9 cellular contexts compared by ENCODE assay signal in the genomic region with DNA sequence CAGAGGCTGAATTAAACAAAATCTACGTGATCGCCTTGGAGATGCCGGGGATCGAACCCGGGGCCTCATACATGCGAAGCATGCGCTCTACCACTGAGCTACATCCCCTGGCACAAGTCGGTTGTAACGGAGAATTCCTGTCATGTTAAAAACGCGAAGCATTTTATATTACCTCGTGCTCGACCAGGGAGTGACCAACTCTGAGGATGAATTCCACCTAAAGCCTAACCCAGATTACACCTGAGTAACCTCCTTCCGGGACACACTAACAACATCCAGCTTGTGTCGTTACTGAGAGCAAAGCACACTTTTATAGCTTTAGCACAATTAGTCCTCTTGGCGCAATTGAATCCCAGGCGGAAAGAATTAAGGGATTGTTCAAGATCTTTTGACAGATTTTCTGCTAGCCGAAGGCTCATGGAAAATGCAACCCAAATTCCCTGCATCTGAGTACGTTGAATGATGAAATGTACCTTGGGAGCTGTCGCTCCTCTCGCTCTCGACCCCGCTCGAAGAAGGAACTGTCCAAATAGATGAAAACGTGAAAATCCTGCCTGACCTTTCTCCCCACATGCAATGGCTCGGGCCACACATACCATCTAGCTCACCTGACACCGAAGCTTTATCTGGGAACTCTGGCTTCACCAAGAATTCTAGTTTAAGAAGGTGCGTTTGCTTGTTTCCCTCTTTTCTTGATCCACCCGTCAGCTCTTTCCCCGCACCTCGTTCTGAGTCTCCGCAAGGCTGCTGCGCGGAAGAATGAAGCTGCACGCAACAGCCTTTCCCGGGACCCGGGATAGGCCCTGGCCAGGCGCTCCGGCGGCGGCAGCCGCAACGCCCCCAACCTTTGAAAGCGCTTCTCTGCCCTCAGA.
DNase-seq lines count a peak whose midpoint lies in the region; ATAC-seq and TF ChIP-seq lines count a peak whose summit lies in the region.
"Had no signal": no experiment of that assay in that cellular context is flagged by ENCODE, and none has a peak within 500 bp of the region (broad histone marks: within the 10 kb centered on the region; RNA-seq: fewer than 3 reads in every experiment).

No MANE protein-coding gene starts in this region.

- H3K27ac ChIP-seq in heart right ventricle (no peak overlapping the region), ascending aorta (no peak overlapping the region)
- H3K27ac ChIP-seq: lower lobe of right lung had no signal

- 2 to 3% methylated on average over 44 of the region's 44 CpGs for WGBS in heart right ventricle, 2 donors

- H3K9me3 Mint-ChIP-seq in activated CD8-positive, alpha-beta T cell treated with anti-CD3 and anti-CD28 coated beads, Interleukin-2, amount 10 ng/mL, durations not matched to agents 7 days and 5 days (ENCODE audit: insufficient read depth) = peaks cover 4% of the 10 kb centered on the region

- no peak for TF ChIP-seq CTCF in heart right ventricle (IDR thresholded peaks at IDR 0.05)
- no peak for TF ChIP-seq CTCF in fibroblast of pulmonary artery (IDR thresholded peaks at IDR 0.05; ENCODE audit: low read length, missing control alignments)
- TF ChIP-seq CTCF in ascending aorta (IDR thresholded peaks at IDR 0.05) = no peak

- CTCF ChIA-PET in activated CD8-positive, alpha-beta T cell treated with anti-CD3 and anti-CD28 coated beads, Interleukin-2, amount 10 ng/mL, durations not matched to agents 7 days and 5 days (lab: Charles Lee) = no interaction called here

- no peaks in the 10 kb centered on the region for H3K9me3 ChIP-seq in heart right ventricle
- no peaks in the 10 kb centered on the region for H3K9me3 ChIP-seq in ascending aorta
- H3K9me3 ChIP-seq: lower lobe of right lung had no signal

- H3K4me1 Mint-ChIP-seq in activated CD8-positive, alpha-beta T cell treated with anti-CD3 and anti-CD28 coated beads, Interleukin-2, amount 10 ng/mL, durations not matched to agents 7 days and 5 days (ENCODE audit: low read depth) = peaks cover 14% of the 10 kb centered on the region

- peaks cover 0 to 9% (median 8%) of the 10 kb centered on the region in 9 donors for H3K4me1 ChIP-seq in heart right ventricle
- no peaks in the 10 kb centered on the region for H3K4me1 ChIP-seq in ascending aorta

- H3K36me3 ChIP-seq in heart right ventricle = no peaks in the 10 kb centered on the region
- H3K36me3 ChIP-seq in ascending aorta = no peaks in the 10 kb centered on the region
- H3K36me3 ChIP-seq: lower lobe of right lung had no signal

- intact Hi-C loops in heart right ventricle (cut with DNase I) (no loop called here), left ventricle myocardium superior (cut with micrococcal nuclease) (no loop called here), ascending aorta (cut with DNase I) (no loop called here)

- no peak for ATAC-seq in heart right ventricle
- no peak for ATAC-seq in left ventricle myocardium superior
- peak; percentile 39 for ATAC-seq in activated CD8-positive, alpha-beta T cell treated with anti-CD3 and anti-CD28 coated beads, Interleukin-2, amount 10 ng/mL, durations not matched to agents 7 days and 5 days

- DNase-seq in heart right ventricle (no peak), left ventricle myocardium superior (no peak), NCI-H2171 (lab: John Stamatoyannopoulos, UW) (peak; percentile 39), fibroblast of pulmonary artery (ENCODE audit: low read depth) (peak; percentile 70), retina (peak; percentile 88), ascending aorta (ENCODE audit: low spot score in 2 of 2) (no peak), NCI-H2107 treated with DMSO at 0.1 percent for 48 hours (lab: John Stamatoyannopoulos, UW; ENCODE audit: unreplicated experiment) (no peak)
- DNase-seq in activated CD8-positive, alpha-beta T cell treated with anti-CD3 and anti-CD28 coated beads, Interleukin-2, amount 10 ng/mL, durations not matched to agents 7 days and 5 days = peak; percentile 55
- DNase-seq: lower lobe of right lung had no signal

- H3K4me3 ChIP-seq in heart right ventricle (peak overlapping the region in 6 of 10 donors; percentile 5 to 27 (median 18)), fibroblast of pulmonary artery (replicated peaks; ENCODE audit: low read depth, low read length) (peak overlapping the region; percentile 55), ascending aorta (no peak overlapping the region)
- H3K4me3 ChIP-seq: lower lobe of right lung had no signal

- H3K27ac Mint-ChIP-seq in activated CD8-positive, alpha-beta T cell treated with anti-CD3 and anti-CD28 coated beads, Interleukin-2, amount 10 ng/mL, durations not matched to agents 7 days and 5 days = no peak overlapping the region

- POLR2A ChIA-PET in activated CD8-positive, alpha-beta T cell treated with anti-CD3 and anti-CD28 coated beads, Interleukin-2, amount 10 ng/mL, durations not matched to agents 7 days and 5 days (lab: Charles Lee) = no interaction called here

- peaks cover 41% of the 10 kb centered on the region for H3K27me3 Mint-ChIP-seq in activated CD8-positive, alpha-beta T cell treated with anti-CD3 and anti-CD28 coated beads, Interleukin-2, amount 10 ng/mL, durations not matched to agents 7 days and 5 days (ENCODE audit: low read depth)

- H3K36me3 Mint-ChIP-seq in activated CD8-positive, alpha-beta T cell treated with anti-CD3 and anti-CD28 coated beads, Interleukin-2, amount 10 ng/mL, durations not matched to agents 7 days and 5 days (ENCODE audit: low read depth) = no peaks in the 10 kb centered on the region

- H3K4me3 Mint-ChIP-seq in activated CD8-positive, alpha-beta T cell treated with anti-CD3 and anti-CD28 coated beads, Interleukin-2, amount 10 ng/mL, durations not matched to agents 7 days and 5 days = peak overlapping the region; percentile 69

- H3K27me3 ChIP-seq in heart right ventricle (peaks cover 13 to 88% (median 74%) of the 10 kb centered on the region in 7 donors), ascending aorta (peaks cover 4% of the 10 kb centered on the region)

Comparison
In these comparisons a context has a peak if more than half of its experiments do, and no peak if none do; other contexts are left out.
1. DNase-seq: peak in NCI-H2171 (single experiment), activated CD8-positive, alpha-beta T cell treated with anti-CD3 and anti-CD28 coated beads, Interleukin-2, amount 10 ng/mL, durations not matched to agents 7 days and 5 days (single experiment), fibroblast of pulmonary artery (single experiment) and retina (single experiment); none in heart right ventricle (0 of 2), left ventricle myocardium superior (single experiment), ascending aorta (0 of 2) and NCI-H2107 treated with DMSO at 0.1 percent for 48 hours (single experiment).
2. H3K4me3 ChIP-seq: peak in heart right ventricle (6 of 10) and fibroblast of pulmonary artery (single experiment); none in ascending aorta (0 of 2).